ENCODE assay signal across 21 cellular contexts in genomic region chr17:76156662-76156991, GRCh38. TPM values are rescaled to one million over a fixed set of nuclear protein-coding genes. Genes with fewer than 3 reads are reported as not detected.
DNase-seq lines count a peak whose midpoint lies in the region; ATAC-seq lines count a peak whose summit lies in the region.
"Had no signal": no experiment of that assay in that cellular context is flagged by ENCODE, and none has a peak within 500 bp of the region (broad histone marks: within the 10 kb centered on the region; RNA-seq: fewer than 3 reads in every experiment).

No MANE protein-coding gene starts in this region.

- peaks cover 12 to 32% of the 10 kb centered on the region in 2 donors for H3K4me1 ChIP-seq in naive thymus-derived CD4-positive, alpha-beta T cell (ENCODE audit: control insufficient read depth in 2 of 2, insufficient read depth in 2 of 2, low read length in 2 of 2)

- no peaks in the 10 kb centered on the region for H3K9me3 Mint-ChIP-seq in activated T-cell treated with anti-CD3 and anti-CD28 coated beads, Interleukin-2, amount 50 U/mL, for 4 hours
- H3K9me3 Mint-ChIP-seq in activated T-helper 17 cell treated with anti-CD3 and anti-CD28 coated beads, Interleukin-2, amount 50 U/mL, for 72 hours = no peaks in the 10 kb centered on the region
- H3K9me3 Mint-ChIP-seq in naive thymus-derived CD4-positive, alpha-beta T cell = peaks cover 0 to 2% (median 0%) of the 10 kb centered on the region in 11 donors
- H3K9me3 Mint-ChIP-seq: CD8-positive, alpha-beta memory T cell; HFFc6 had no signal

- DNase-seq in activated T-cell treated with anti-CD3 and anti-CD28 coated beads, Interleukin-2, amount 50 U/mL, for 1 hour = peak; percentile 8
- no peak for DNase-seq in activated T-cell treated with anti-CD3 and anti-CD28 coated beads, Interleukin-2, amount 50 U/mL, for 4 hours
- DNase-seq in naive thymus-derived CD4-positive, alpha-beta T cell = no peak
- DNase-seq in GM03348 (ENCODE audit: low spot score) = no peak
- DNase-seq in stimulated activated CD4-positive, alpha-beta T cell treated with anti-CD3 and anti-CD28 coated beads, Interleukin-15, amount 100 ng/mL, for 24 hours = no peak
- no peak for DNase-seq in stimulated activated CD4-positive, alpha-beta T cell treated with anti-CD3 and anti-CD28 coated beads, Interleukin-2, amount 100 ng/mL, for 24 hours
- DNase-seq: CD8-positive, alpha-beta memory T cell; H7; HFFc6; MM.1S; NCI-H1092; NCI-H1436 treated with DMSO at 0.1 percent for 48 hours; NCI-H2029 treated with DMSO at 0.1 percent for 48 hours; NCI-H446 treated with DMSO at 0.1 percent for 48 hours; SHP77 had no signal

- no peaks in the 10 kb centered on the region for H3K9me3 ChIP-seq in naive thymus-derived CD4-positive, alpha-beta T cell (ENCODE audit: control insufficient read depth in 2 of 3, low read length in 3 of 3)
- H3K9me3 ChIP-seq: A549 had no signal

- POLR2A ChIA-PET in naive thymus-derived CD4-positive, alpha-beta T cell (lab: Charles Lee) = interaction anchor here (1.2 to 11.6 kb wide), 3 partner anchors 15 to 116 kb away, joined by 3 to 162 read pairs (median 6); no protein-coding TSS in a partner anchor

- H3K36me3 ChIP-seq in naive thymus-derived CD4-positive, alpha-beta T cell (ENCODE audit: control insufficient read depth in 2 of 3, insufficient read depth in 3 of 3, low read length in 3 of 3) = peaks cover 0 to 62% (median 7%) of the 10 kb centered on the region in 3 experiments

- no peak overlapping the region for H3K4me3 ChIP-seq in naive thymus-derived CD4-positive, alpha-beta T cell (ENCODE audit: low read length)
- H3K4me3 ChIP-seq: A549 had no signal

- H3K4me3 Mint-ChIP-seq in activated T-cell treated with anti-CD3 and anti-CD28 coated beads, Interleukin-2, amount 50 U/mL, for 4 hours = no peak overlapping the region
- no peak overlapping the region for H3K4me3 Mint-ChIP-seq in activated T-helper 17 cell treated with anti-CD3 and anti-CD28 coated beads, Interleukin-2, amount 50 U/mL, for 72 hours
- H3K4me3 Mint-ChIP-seq in naive thymus-derived CD4-positive, alpha-beta T cell = no peak overlapping the region
- H3K4me3 Mint-ChIP-seq: CD8-positive, alpha-beta memory T cell; HFFc6 had no signal

- peaks cover 28% of the 10 kb centered on the region for H3K36me3 Mint-ChIP-seq in activated T-cell treated with anti-CD3 and anti-CD28 coated beads, Interleukin-2, amount 50 U/mL, for 4 hours (ENCODE audit: insufficient read depth)
- peaks cover 40% of the 10 kb centered on the region for H3K36me3 Mint-ChIP-seq in activated T-helper 17 cell treated with anti-CD3 and anti-CD28 coated beads, Interleukin-2, amount 50 U/mL, for 72 hours (ENCODE audit: low read depth)
- H3K36me3 Mint-ChIP-seq in naive thymus-derived CD4-positive, alpha-beta T cell = peaks cover 18 to 90% (median 45%) of the 10 kb centered on the region in 5 donors

- no peak overlapping the region for H3K27ac ChIP-seq in naive thymus-derived CD4-positive, alpha-beta T cell (ENCODE audit: low read depth, low read length)
- H3K27ac ChIP-seq: A549 had no signal

- H3K27me3 Mint-ChIP-seq in activated T-cell treated with anti-CD3 and anti-CD28 coated beads, Interleukin-2, amount 50 U/mL, for 4 hours (ENCODE audit: low read depth) = no peaks in the 10 kb centered on the region
- no peaks in the 10 kb centered on the region for H3K27me3 Mint-ChIP-seq in activated T-helper 17 cell treated with anti-CD3 and anti-CD28 coated beads, Interleukin-2, amount 50 U/mL, for 72 hours
- no peaks in the 10 kb centered on the region for H3K27me3 Mint-ChIP-seq in naive thymus-derived CD4-positive, alpha-beta T cell

- H3K27me3 ChIP-seq in naive thymus-derived CD4-positive, alpha-beta T cell (ENCODE audit: control insufficient read depth in 2 of 2, insufficient read depth in 2 of 2, low read length in 2 of 2) = no peaks in the 10 kb centered on the region

- CTCF ChIA-PET in naive thymus-derived CD4-positive, alpha-beta T cell (lab: Charles Lee) = interaction anchor here (0.9 to 7.4 kb wide), 3 partner anchors 14 to 33 kb away, joined by 3 to 80 read pairs (median 4); no protein-coding TSS in a partner anchor

- H3K4me1 Mint-ChIP-seq in activated T-cell treated with anti-CD3 and anti-CD28 coated beads, Interleukin-2, amount 50 U/mL, for 4 hours (ENCODE audit: low read depth) = peaks cover 29% of the 10 kb centered on the region
- peaks cover 7% of the 10 kb centered on the region for H3K4me1 Mint-ChIP-seq in activated T-helper 17 cell treated with anti-CD3 and anti-CD28 coated beads, Interleukin-2, amount 50 U/mL, for 72 hours
- H3K4me1 Mint-ChIP-seq in naive thymus-derived CD4-positive, alpha-beta T cell = peaks cover 15 to 51% (median 44%) of the 10 kb centered on the region in 7 donors

- peak overlapping the region; percentile 54 for H3K27ac Mint-ChIP-seq in activated T-helper 17 cell treated with anti-CD3 and anti-CD28 coated beads, Interleukin-2, amount 50 U/mL, for 72 hours
- peak overlapping the region in 6 of 9 donors; percentile 11 to 99 (median 50) for H3K27ac Mint-ChIP-seq in naive thymus-derived CD4-positive, alpha-beta T cell
- H3K27ac Mint-ChIP-seq: HFFc6 had no signal

- intact Hi-C loops in naive thymus-derived CD4-positive, alpha-beta T cell (cut with micrococcal nuclease) = no loop called here

- ATAC-seq in activated T-cell treated with anti-CD3 and anti-CD28 coated beads, Interleukin-2, amount 50 U/mL, for 4 hours = no peak
- no peak for ATAC-seq in activated T-helper 17 cell treated with anti-CD3 and anti-CD28 coated beads, Interleukin-2, amount 50 U/mL, for 72 hours (replicated peaks)
- ATAC-seq in naive thymus-derived CD4-positive, alpha-beta T cell = no peak
- ATAC-seq: A549 had no signal

RNA-seq across cellular contexts. Expression of gene FOXJ1, which starts 15.6 kb away (rescaled TPM):
- total RNA-seq in activated T-cell treated with anti-CD3 and anti-CD28 coated beads, Interleukin-2, amount 50 U/mL, for 4 hours = 1 to 10 TPM in 2 of 3 donors, under 1 TPM in 1; 0.71 to 2.8 (median 1.8) TPM
- total RNA-seq in activated T-helper 17 cell treated with anti-CD3 and anti-CD28 coated beads, Interleukin-2, amount 50 U/mL, for 72 hours = under 1 TPM in 1 of 2 donors, not detected in 1; 0.15 TPM
- total RNA-seq in naive thymus-derived CD4-positive, alpha-beta T cell = 1 to 10 TPM in 4 of 5 experiments, under 1 TPM in 1; 0.29 to 2.2 (median 1.4) TPM
- polyA plus RNA-seq in naive thymus-derived CD4-positive, alpha-beta T cell = 1 to 10 TPM in 1 of 2 donors, under 1 TPM in 1; 0.27 to 1.0 TPM
- total RNA-seq: HFFc6, LHCN-M2, OCI-LY7, RPMI7951 had no signal
- polyA plus RNA-seq: BJ had no signal

RNA-seq across cellular contexts. Expression of gene EXOC7, which starts 53.0 kb away (rescaled TPM):
- total RNA-seq in activated T-cell treated with anti-CD3 and anti-CD28 coated beads, Interleukin-2, amount 50 U/mL, for 4 hours = 100 to 1,000 TPM in 1 of 3 donors, 10 to 100 TPM in 2; 89.9 to 106 (median 91.0) TPM
- 100 to 1,000 TPM; 104 to 117 TPM for total RNA-seq in activated T-helper 17 cell treated with anti-CD3 and anti-CD28 coated beads, Interleukin-2, amount 50 U/mL, for 72 hours
- 100 to 1,000 TPM; 112 to 204 (median 160) TPM for total RNA-seq in naive thymus-derived CD4-positive, alpha-beta T cell
- 10 to 100 TPM; 46.6 to 73.3 TPM for polyA plus RNA-seq in naive thymus-derived CD4-positive, alpha-beta T cell
